Comparison of ENCODE assay signal across 10 cellular contexts in genomic region chr14:68715032-68715924, GRCh38.
DNase-seq lines count a peak whose midpoint lies in the region; ATAC-seq, FAIRE-seq and TF ChIP-seq lines count a peak whose summit lies in the region.
"Had no signal": no experiment of that assay in that cellular context is flagged by ENCODE, and none has a peak within 500 bp of the region (broad histone marks: within the 10 kb centered on the region; RNA-seq: fewer than 3 reads in every experiment).

No MANE protein-coding gene starts in this region.

- no peaks in the 10 kb centered on the region for H3F3A ChIP-seq in SK-N-SH (replicated peaks; ENCODE audit: insufficient read depth)

- no peak for ATAC-seq in SK-N-SH treated with all-trans-retinoic acid at 6 μM for 48 hours

- H3K9ac ChIP-seq in SK-N-SH = no peak overlapping the region

- H3K9me3 ChIP-seq in SK-N-SH = no peaks in the 10 kb centered on the region

- peaks cover 3% of the 10 kb centered on the region for H3K9me3 Mint-ChIP-seq in osteocyte (ENCODE audit: unreplicated experiment)

- no peak overlapping the region for H3K4me3 Mint-ChIP-seq in osteocyte (ENCODE audit: unreplicated experiment)

- no peaks in the 10 kb centered on the region for H3K4me1 ChIP-seq in SK-N-SH (ENCODE audit: control insufficient read depth in 1 of 2, insufficient read depth in 2 of 2, low read depth in 1 of 2, low read length in 1 of 2)

- no peaks in the 10 kb centered on the region for H3K9me2 ChIP-seq in SK-N-SH

- H2AFZ ChIP-seq in SK-N-SH (ENCODE audit: low read depth) = no peak overlapping the region

- WGBS in SK-N-SH (ENCODE audit: low lambda C conversion rate) = 89% methylated on average over 7 of the region's 7 CpGs

- no peaks in the 10 kb centered on the region for H3K36me3 ChIP-seq in SK-N-SH (replicated peaks in 1 of 2; ENCODE audit: control insufficient read depth in 1 of 2, insufficient read depth in 2 of 2, low read length in 1 of 2)

- TF ChIP-seq CTCF in SK-N-SH (IDR thresholded peaks at IDR 0.05) (peak; percentile 17; the same call in 1 of the 2 replicates), osteocyte (IDR thresholded peaks at IDR 0.05) (peak; percentile 23), D721Med (IDR thresholded peaks at IDR 0.05; ENCODE audit: insufficient read depth, missing control alignments) (no peak)

- no peaks in the 10 kb centered on the region for H3K27me3 Mint-ChIP-seq in osteocyte (ENCODE audit: unreplicated experiment)

- no peaks in the 10 kb centered on the region for H3K36me3 Mint-ChIP-seq in osteocyte (ENCODE audit: unreplicated experiment)

- CTCF ChIA-PET in SK-N-SH (lab: Yijun Ruan, JAX) = interaction anchor here (1.1 kb wide), 2 partner anchors 18 to 74 kb away, joined by 3 to 4 read pairs; no protein-coding TSS in a partner anchor

- H3K79me2 ChIP-seq in SK-N-SH (ENCODE audit: insufficient read depth) = no peaks in the 10 kb centered on the region

- POLR2A ChIA-PET in SK-N-SH (lab: Yijun Ruan, JAX) = no interaction called here

- H3K4me1 Mint-ChIP-seq in osteocyte (ENCODE audit: unreplicated experiment) = peaks cover 14% of the 10 kb centered on the region

- H3K27ac Mint-ChIP-seq in osteocyte (ENCODE audit: unreplicated experiment) = peak overlapping the region; percentile 42

- DNase-seq in SK-N-SH = no peak
- DNase-seq in MV-4-11 (lab: John Stamatoyannopoulos, UW) = peak; percentile 32
- DNase-seq in dermis blood vessel endothelial cell = peak; percentile 72
- DNase-seq in osteocyte (ENCODE audit: extremely low spot score, unreplicated experiment) = no peak
- no peak for DNase-seq in effector CD4-positive, alpha-beta T cell
- no peak for DNase-seq in urothelium cell line (ENCODE audit: low spot score)
- DNase-seq in D721Med (ENCODE audit: insufficient read length, low spot score) = no peak
- DNase-seq: NCI-H1930 had no signal

- TF ChIP-seq RAD21 in SK-N-SH (IDR thresholded peaks at IDR 0.05; ENCODE audit: low read length) = no peak

- no peak overlapping the region for H3K27ac ChIP-seq in SK-N-SH (ENCODE audit: low read depth in 2 of 2, low read length in 1 of 2)

- H3K27me3 ChIP-seq in SK-N-SH (ENCODE audit: insufficient read depth) = no peaks in the 10 kb centered on the region

- TF ChIP-seq EP300 in SK-N-SH (IDR thresholded peaks at IDR 0.05; ENCODE audit: borderline replicate concordance in 1 of 2, low read depth in 1 of 2, low read length in 1 of 2) = no peak

- H3K4me2 ChIP-seq in SK-N-SH = no peak overlapping the region

- no peak overlapping the region for H3K4me3 ChIP-seq in SK-N-SH (ENCODE audit: low read depth in 2 of 2, low read length in 1 of 2)

- H4K20me1 ChIP-seq in SK-N-SH (ENCODE audit: insufficient read depth) = no peaks in the 10 kb centered on the region

- FAIRE-seq in urothelium cell line (lab: Jason Lieb, UNC) (no peak), D721Med (lab: Jason Lieb, UNC) (no peak)
- FAIRE-seq: A204.1 had no signal

TF ChIP-seq in SK-N-SH, 30 proteins besides CTCF, POLR2A, EP300 and RAD21:
- TF ChIP-seq POLR2AphosphoS5 (IDR thresholded peaks at IDR 0.05; ENCODE audit: low read depth, low read length) = no peak
- no peak for TF ChIP-seq YY1 (IDR thresholded peaks at IDR 0.05; ENCODE audit: low read depth)
- TF ChIP-seq, protein P1, sequence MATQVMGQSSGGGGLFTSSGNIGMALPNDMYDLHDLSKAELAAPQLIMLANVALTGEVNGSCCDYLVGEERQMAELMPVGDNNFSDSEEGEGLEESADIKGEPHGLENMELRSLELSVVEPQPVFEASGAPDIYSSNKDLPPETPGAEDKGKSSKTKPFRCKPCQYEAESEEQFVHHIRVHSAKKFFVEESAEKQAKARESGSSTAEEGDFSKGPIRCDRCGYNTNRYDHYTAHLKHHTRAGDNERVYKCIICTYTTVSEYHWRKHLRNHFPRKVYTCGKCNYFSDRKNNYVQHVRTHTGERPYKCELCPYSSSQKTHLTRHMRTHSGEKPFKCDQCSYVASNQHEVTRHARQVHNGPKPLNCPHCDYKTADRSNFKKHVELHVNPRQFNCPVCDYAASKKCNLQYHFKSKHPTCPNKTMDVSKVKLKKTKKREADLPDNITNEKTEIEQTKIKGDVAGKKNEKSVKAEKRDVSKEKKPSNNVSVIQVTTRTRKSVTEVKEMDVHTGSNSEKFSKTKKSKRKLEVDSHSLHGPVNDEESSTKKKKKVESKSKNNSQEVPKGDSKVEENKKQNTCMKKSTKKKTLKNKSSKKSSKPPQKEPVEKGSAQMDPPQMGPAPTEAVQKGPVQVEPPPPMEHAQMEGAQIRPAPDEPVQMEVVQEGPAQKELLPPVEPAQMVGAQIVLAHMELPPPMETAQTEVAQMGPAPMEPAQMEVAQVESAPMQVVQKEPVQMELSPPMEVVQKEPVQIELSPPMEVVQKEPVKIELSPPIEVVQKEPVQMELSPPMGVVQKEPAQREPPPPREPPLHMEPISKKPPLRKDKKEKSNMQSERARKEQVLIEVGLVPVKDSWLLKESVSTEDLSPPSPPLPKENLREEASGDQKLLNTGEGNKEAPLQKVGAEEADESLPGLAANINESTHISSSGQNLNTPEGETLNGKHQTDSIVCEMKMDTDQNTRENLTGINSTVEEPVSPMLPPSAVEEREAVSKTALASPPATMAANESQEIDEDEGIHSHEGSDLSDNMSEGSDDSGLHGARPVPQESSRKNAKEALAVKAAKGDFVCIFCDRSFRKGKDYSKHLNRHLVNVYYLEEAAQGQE (IDR thresholded peaks at IDR 0.05; ENCODE audit: low read depth, low read length) = no peak

TF ChIP-seq in SK-N-SH treated with all-trans-retinoic acid at 6 μM for 48 hours, 23 proteins besides CTCF, POLR2A, EP300 and RAD21:
- no peak for TF ChIP-seq RARB (CRISPR knock-in tag; IDR thresholded peaks at IDR 0.05)
- no peak for TF ChIP-seq SNAI2 (CRISPR knock-in tag; IDR thresholded peaks at IDR 0.05)
- no peak for TF ChIP-seq CSDC2 (CRISPR knock-in tag; IDR thresholded peaks at IDR 0.05)
- TF ChIP-seq ZNF8 (CRISPR knock-in tag; IDR thresholded peaks at IDR 0.05) = no peak
- TF ChIP-seq ZFP30 (CRISPR knock-in tag; IDR thresholded peaks at IDR 0.05) = no peak
- TF ChIP-seq, protein P2, sequence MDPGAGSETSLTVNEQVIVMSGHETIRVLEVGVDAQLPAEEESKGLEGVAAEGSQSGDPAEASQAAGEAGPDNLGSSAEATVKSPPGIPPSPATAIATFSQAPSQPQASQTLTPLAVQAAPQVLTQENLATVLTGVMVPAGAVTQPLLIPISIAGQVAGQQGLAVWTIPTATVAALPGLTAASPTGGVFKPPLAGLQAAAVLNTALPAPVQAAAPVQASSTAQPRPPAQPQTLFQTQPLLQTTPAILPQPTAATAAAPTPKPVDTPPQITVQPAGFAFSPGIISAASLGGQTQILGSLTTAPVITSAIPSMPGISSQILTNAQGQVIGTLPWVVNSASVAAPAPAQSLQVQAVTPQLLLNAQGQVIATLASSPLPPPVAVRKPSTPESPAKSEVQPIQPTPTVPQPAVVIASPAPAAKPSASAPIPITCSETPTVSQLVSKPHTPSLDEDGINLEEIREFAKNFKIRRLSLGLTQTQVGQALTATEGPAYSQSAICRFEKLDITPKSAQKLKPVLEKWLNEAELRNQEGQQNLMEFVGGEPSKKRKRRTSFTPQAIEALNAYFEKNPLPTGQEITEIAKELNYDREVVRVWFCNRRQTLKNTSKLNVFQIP (CRISPR knock-in tag; IDR thresholded peaks at IDR 0.05; ENCODE audit: borderline replicate concordance, low read depth) = no peak
- no peak for TF ChIP-seq ISL1 (CRISPR knock-in tag; IDR thresholded peaks at IDR 0.05)

Comparison
In these comparisons a context has a peak if more than half of its experiments do, and no peak if none do; other contexts are left out.
1. DNase-seq: peak in MV-4-11 (single experiment) and dermis blood vessel endothelial cell (single experiment); none in SK-N-SH (single experiment), osteocyte (single experiment), effector CD4-positive, alpha-beta T cell (single experiment), urothelium cell line (single experiment) and D721Med (single experiment).